ENCODE assay signal across 14 cellular contexts in the genomic region with DNA sequence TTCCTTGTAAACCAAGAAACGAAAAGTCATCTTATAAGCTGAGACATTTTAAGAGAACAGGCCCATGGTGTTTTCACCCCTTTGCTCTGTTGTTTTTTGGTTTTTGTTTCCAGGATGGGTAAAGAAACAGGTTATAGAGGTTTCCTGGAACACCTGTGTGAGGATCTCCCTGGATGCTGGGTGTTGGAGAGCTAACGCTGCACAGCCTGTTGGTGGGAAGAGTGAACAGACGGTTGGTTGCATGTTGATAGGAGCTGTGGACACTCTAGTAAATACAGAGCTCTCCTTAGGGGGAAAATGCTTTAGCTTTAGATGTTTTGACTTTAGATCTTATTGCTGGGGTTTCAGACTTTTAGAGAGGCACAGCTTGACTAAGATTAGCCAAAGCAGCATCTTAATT.
"Had no signal": no experiment of that assay in that cellular context is flagged by ENCODE, and none has a peak within 500 bp of the region (broad histone marks: within the 10 kb centered on the region; RNA-seq: fewer than 3 reads in every experiment).

No MANE protein-coding gene starts in this region.

- DNase-seq: activated CD4-positive, alpha-beta T cell treated with anti-CD3 and anti-CD28 coated beads for 48 hours; activated CD8-positive, alpha-beta T cell treated with anti-CD3 and anti-CD28 coated beads for 36 hours; activated naive CD4-positive, alpha-beta T cell treated with anti-CD3 and anti-CD28 coated beads for 36 hours; activated T-cell treated with anti-CD3 and anti-CD28 coated beads, Interleukin-2, amount 50 U/mL, for 24 hours; aorta; colonic mucosa; immature natural killer cell; kidney glomerular epithelial cell; left ventricle myocardium inferior; naive thymus-derived CD4-positive, alpha-beta T cell; sigmoid colon; stimulated activated CD4-positive, alpha-beta T cell treated with anti-CD3 and anti-CD28 coated beads, Interleukin-4, amount 100 ng/mL, for 4 hours; stimulated activated naive B cell treated with anti-CD40 and anti-IgM and Interleukin-4, amounts not matched to agents 10 μg/mL and 1 μg/mL and 100 μg/mL, for 72 hours had no signal

- H3K9me3 ChIP-seq: colonic mucosa, left ventricle myocardium inferior, sigmoid colon had no signal

- H3K27me3 ChIP-seq: colonic mucosa, sigmoid colon had no signal

- ATAC-seq: activated CD8-positive, alpha-beta T cell treated with anti-CD3 and anti-CD28 coated beads for 36 hours; naive thymus-derived CD4-positive, alpha-beta T cell; stimulated activated naive B cell treated with anti-CD40 and anti-IgM and Interleukin-4, amounts not matched to agents 10 μg/mL and 1 μg/mL and 100 μg/mL, for 72 hours had no signal

- H3K4me1 ChIP-seq: colonic mucosa, left ventricle myocardium inferior, parathyroid adenoma had no signal

- H3K27ac ChIP-seq: colonic mucosa, left ventricle myocardium inferior, parathyroid adenoma had no signal

- H3K9ac ChIP-seq: parathyroid adenoma had no signal

- H3K79me2 ChIP-seq: parathyroid adenoma had no signal

- H2AFZ ChIP-seq: parathyroid adenoma had no signal

- H3K36me3 ChIP-seq: colonic mucosa, left ventricle myocardium inferior, sigmoid colon had no signal

- H3K4me3 ChIP-seq: colonic mucosa, left ventricle myocardium inferior, sigmoid colon had no signal
